In genomic region chr12:132776816-132777568, GRCh38 we compare ENCODE assay signal across 13 cellular contexts. TPM values are rescaled to one million over a fixed set of nuclear protein-coding genes. Genes with fewer than 3 reads are reported as not detected.
DNase-seq lines count a peak whose midpoint lies in the region; ATAC-seq and TF ChIP-seq lines count a peak whose summit lies in the region.
"Had no signal": no experiment of that assay in that cellular context is flagged by ENCODE, and none has a peak within 500 bp of the region (broad histone marks: within the 10 kb centered on the region; RNA-seq: fewer than 3 reads in every experiment).

No MANE protein-coding gene starts in this region.

- no peak overlapping the region for H3K9ac ChIP-seq in rectal smooth muscle tissue (ENCODE audit: low read length)
- H3K9ac ChIP-seq: BLaER1 treated with 17β-estradiol and CSF1 and Interleukin-3, amounts not matched to agents 10 nM and 100 nM; KMS-11 had no signal

- H3K4me1 ChIP-seq in heart right ventricle (peaks cover 0 to 19% (median 8%) of the 10 kb centered on the region in 9 donors), rectal smooth muscle tissue (ENCODE audit: control insufficient read depth, insufficient read depth, low read length) (no peaks in the 10 kb centered on the region)

- H3K36me3 ChIP-seq in heart right ventricle (peaks cover 4 to 99% (median 72%) of the 10 kb centered on the region in 9 donors), rectal smooth muscle tissue (ENCODE audit: control insufficient read depth, insufficient read depth, low read length) (peaks cover 40% of the 10 kb centered on the region)

- DNase-seq in LHCN-M2 (ENCODE audit: low read depth) (peak; percentile 56), astrocyte of the hippocampus (ENCODE audit: low read depth, low spot score) (peak; percentile 23), heart right ventricle (peak; percentile 82), SKM-1 (lab: John Stamatoyannopoulos, UW; ENCODE audit: unreplicated experiment) (no peak), coronary artery (ENCODE audit: low spot score) (no peak)
- no peak for DNase-seq in effector CD8-positive, alpha-beta T cell (lab: John Stamatoyannopoulos, UW)
- DNase-seq: NCI-H2081; NK-92 treated with Interleukin-12 subunit alpha and Interleukin-12 subunit beta, amount 100 ng/mL, for 24 hours; SIG-M5 had no signal

- WGBS in heart right ventricle, 2 donors: 72 to 76% methylated on average over 29 of the region's 29 CpGs

- no peak overlapping the region for H3K4me3 ChIP-seq in heart right ventricle
- no peak overlapping the region for H3K4me3 ChIP-seq in rectal smooth muscle tissue (ENCODE audit: low read length)
- no peak overlapping the region for H3K4me3 ChIP-seq in coronary artery
- H3K4me3 ChIP-seq: BLaER1 treated with 17β-estradiol and CSF1 and Interleukin-3, amounts not matched to agents 10 nM and 100 nM had no signal

- no peaks in the 10 kb centered on the region for H3K9me3 ChIP-seq in heart right ventricle
- H3K9me3 ChIP-seq: BLaER1 treated with 17β-estradiol and CSF1 and Interleukin-3, amounts not matched to agents 10 nM and 100 nM had no signal

- H3K27ac ChIP-seq in heart right ventricle (peak overlapping the region in 3 of 10 donors; percentile 4 to 27 (median 26)), rectal smooth muscle tissue (ENCODE audit: low read depth, low read length) (peak overlapping the region; percentile 21), coronary artery (peak overlapping the region in 1 of 2 donors; percentile 35)
- H3K27ac ChIP-seq: BLaER1 treated with 17β-estradiol and CSF1 and Interleukin-3, amounts not matched to agents 10 nM and 100 nM; KMS-11 had no signal

- intact Hi-C loops in heart right ventricle (cut with DNase I): loop anchor here in 1 of 10 donors (10.0 kb wide), 1 partner anchor 48 kb away; the partner anchor contains the start of gene GOLGA3

- TF ChIP-seq CTCF in heart right ventricle (IDR thresholded peaks at IDR 0.05) (no peak), coronary artery (IDR thresholded peaks at IDR 0.05) (no peak)

- H3K27me3 ChIP-seq in heart right ventricle (no peaks in the 10 kb centered on the region), rectal smooth muscle tissue (ENCODE audit: control insufficient read depth, insufficient read depth, low read length) (no peaks in the 10 kb centered on the region)
- H3K27me3 ChIP-seq: BLaER1 treated with 17β-estradiol and CSF1 and Interleukin-3, amounts not matched to agents 10 nM and 100 nM had no signal

- ATAC-seq in heart right ventricle (peak; percentile 76 to 94 (median 83)), HG03378 (IDR thresholded peaks at IDR 0.05; ENCODE audit: unreplicated experiment) (no peak)

RNA-seq across cellular contexts. Expression of gene ANKLE2, which starts 15.4 kb away (rescaled TPM):
- total RNA-seq in LHCN-M2 (2014; rRNA removed): 87.2 and 92.0 TPM in 2 replicates
- 50.1 TPM for polyA plus RNA-seq in LHCN-M2 (2012)
- 10 to 100 TPM; 23.5 to 39.4 (median 30.5) TPM for total RNA-seq in heart right ventricle
- polyA plus RNA-seq in heart right ventricle: 10 to 100 TPM; 17.4 to 23.1 TPM

RNA-seq across cellular contexts. Expression of gene GOLGA3, which starts 51.7 kb away (rescaled TPM):
- 57.1 and 64.2 TPM in 2 replicates for total RNA-seq in LHCN-M2 (2014; rRNA removed)
- polyA plus RNA-seq in LHCN-M2 (2012): 26.9 TPM
- 10 to 100 TPM; 27.7 to 46.1 (median 35.7) TPM for total RNA-seq in heart right ventricle
- polyA plus RNA-seq in heart right ventricle: 10 to 100 TPM; 10.8 to 12.4 TPM

Comparison
In these comparisons a context has a peak if more than half of its experiments do, and no peak if none do; other contexts are left out.
1. DNase-seq: peak in LHCN-M2 (single experiment), astrocyte of the hippocampus (single experiment) and heart right ventricle (2 of 2); none in SKM-1 (single experiment), coronary artery (single experiment) and effector CD8-positive, alpha-beta T cell (single experiment).